Comparison of ENCODE assay signal across 9 cellular contexts in genomic region chr1:243496173-243496553, GRCh38.
DNase-seq lines count a peak whose midpoint lies in the region; ATAC-seq and TF ChIP-seq lines count a peak whose summit lies in the region.
"Had no signal": no experiment of that assay in that cellular context is flagged by ENCODE, and none has a peak within 500 bp of the region (broad histone marks: within the 10 kb centered on the region; RNA-seq: fewer than 3 reads in every experiment).

No MANE protein-coding gene starts in this region.

- no peaks in the 10 kb centered on the region for H3K36me3 ChIP-seq in GM23338 (ENCODE audit: insufficient read depth)
- peaks cover 6% of the 10 kb centered on the region for H3K36me3 ChIP-seq in adipocyte (ENCODE audit: control insufficient read depth, insufficient read depth, low read length, severe bottlenecking)

- H3K4me1 ChIP-seq in GM23338 (ENCODE audit: insufficient read depth) (peaks cover 31% of the 10 kb centered on the region), adipocyte (ENCODE audit: control insufficient read depth, insufficient read depth, low read length) (peaks cover 28% of the 10 kb centered on the region)

- H3K4me3 ChIP-seq in GM23338 (no peak overlapping the region), adipocyte (ENCODE audit: low read length) (no peak overlapping the region)

- H3K27me3 ChIP-seq in GM23338 (ENCODE audit: insufficient read depth) (no peaks in the 10 kb centered on the region), adipocyte (replicated peaks; ENCODE audit: control insufficient read depth, insufficient read depth, low read length) (no peaks in the 10 kb centered on the region)

- DNase-seq in GM23338 (ENCODE audit: low spot score) (no peak), adipocyte (ENCODE audit: low read depth) (no peak), inferior parietal cortex (ENCODE audit: extremely low spot score) (peak; percentile 70), LoVo (ENCODE audit: low spot score) (no peak)
- no peak for DNase-seq in stimulated activated effector memory CD8-positive, alpha-beta T cell treated with anti-CD3 and anti-CD28 coated beads, Interleukin-12 subunit alpha, Interleukin-12 subunit beta, amount 100 ng/mL, for 72 hours (ENCODE audit: low spot score in 2 of 2)
- DNase-seq in stimulated activated CD4-positive, alpha-beta T cell treated with anti-CD3 and anti-CD28 coated beads, Interleukin-12 subunit alpha, Interleukin-12 subunit beta, amount 100 ng/mL, for 4 hours: no peak
- DNase-seq: NCI-H1092 had no signal

- H3K9ac ChIP-seq in adipocyte (ENCODE audit: low read length): peak overlapping the region; percentile 55

- no peaks in the 10 kb centered on the region for H3K79me2 ChIP-seq in GM23338 (replicated peaks; ENCODE audit: insufficient read depth)

- no peak overlapping the region for H2AFZ ChIP-seq in GM23338

- peaks cover 43% of the 10 kb centered on the region for H3K4me1 Mint-ChIP-seq in GM23338
- H3K4me1 Mint-ChIP-seq in stimulated activated effector memory CD8-positive, alpha-beta T cell treated with anti-CD3 and anti-CD28 coated beads, Interleukin-12 subunit alpha, Interleukin-12 subunit beta, amount 100 ng/mL, for 72 hours: peaks cover 12% of the 10 kb centered on the region

- no peaks in the 10 kb centered on the region for H3K9me3 ChIP-seq in adipocyte (ENCODE audit: control insufficient read depth, low read length)

- 0 out of 2 replicates have a peak overlapping the region, but pooled peaks have one; percentile 3 for H3K27ac Mint-ChIP-seq in GM23338
- H3K27ac Mint-ChIP-seq in stimulated activated effector memory CD8-positive, alpha-beta T cell treated with anti-CD3 and anti-CD28 coated beads, Interleukin-12 subunit alpha, Interleukin-12 subunit beta, amount 100 ng/mL, for 72 hours: peak overlapping the region; percentile 26

- TF ChIP-seq CTCF in GM23338 (conservative IDR thresholded peaks at IDR 0.05; ENCODE audit: low read depth in 2 of 2): no peak

- H3K27ac ChIP-seq in GM23338 (ENCODE audit: low read depth): no peak overlapping the region

- peak overlapping the region; percentile 55 for H3K4me2 ChIP-seq in GM23338

- ATAC-seq in GM23338: peak; percentile 13
- no peak for ATAC-seq in stimulated activated effector memory CD8-positive, alpha-beta T cell treated with anti-CD3 and anti-CD28 coated beads, Interleukin-12 subunit alpha, Interleukin-12 subunit beta, amount 100 ng/mL, for 72 hours
- no peak for ATAC-seq in GM19023 (IDR thresholded peaks at IDR 0.05; ENCODE audit: unreplicated experiment)
- no peak for ATAC-seq in GM21528 (IDR thresholded peaks at IDR 0.05; ENCODE audit: low FRiP score, unreplicated experiment)

- H3K9me3 Mint-ChIP-seq in GM23338: peaks cover 3% of the 10 kb centered on the region; the same call in 2 of the 3 replicates
- H3K9me3 Mint-ChIP-seq in stimulated activated effector memory CD8-positive, alpha-beta T cell treated with anti-CD3 and anti-CD28 coated beads, Interleukin-12 subunit alpha, Interleukin-12 subunit beta, amount 100 ng/mL, for 72 hours: no peaks in the 10 kb centered on the region

- H3K9me2 ChIP-seq in GM23338 (ENCODE audit: insufficient read depth): peaks cover 5% of the 10 kb centered on the region; the same call in 1 of the 2 replicates

- peaks cover 14% of the 10 kb centered on the region for H3F3A ChIP-seq in GM23338 (replicated peaks; ENCODE audit: low read depth)

- peaks cover 19% of the 10 kb centered on the region for H3K36me3 Mint-ChIP-seq in GM23338 (ENCODE audit: low read depth)
- H3K36me3 Mint-ChIP-seq in stimulated activated effector memory CD8-positive, alpha-beta T cell treated with anti-CD3 and anti-CD28 coated beads, Interleukin-12 subunit alpha, Interleukin-12 subunit beta, amount 100 ng/mL, for 72 hours: peaks cover 17% of the 10 kb centered on the region

- H3K27me3 Mint-ChIP-seq in GM23338 (ENCODE audit: insufficient read depth, low read depth, poor library complexity): peaks cover 10% of the 10 kb centered on the region

- H4K20me1 ChIP-seq in GM23338 (replicated peaks; ENCODE audit: insufficient read depth): no peaks in the 10 kb centered on the region

- no peak overlapping the region; the same call in 2 of the 3 replicates for H3K4me3 Mint-ChIP-seq in GM23338
- no peak overlapping the region for H3K4me3 Mint-ChIP-seq in stimulated activated effector memory CD8-positive, alpha-beta T cell treated with anti-CD3 and anti-CD28 coated beads, Interleukin-12 subunit alpha, Interleukin-12 subunit beta, amount 100 ng/mL, for 72 hours

TF ChIP-seq in GM23338, 12 proteins besides CTCF, POLR2A, EP300 and RAD21 (continues in another document):
- TF ChIP-seq, protein P1, sequence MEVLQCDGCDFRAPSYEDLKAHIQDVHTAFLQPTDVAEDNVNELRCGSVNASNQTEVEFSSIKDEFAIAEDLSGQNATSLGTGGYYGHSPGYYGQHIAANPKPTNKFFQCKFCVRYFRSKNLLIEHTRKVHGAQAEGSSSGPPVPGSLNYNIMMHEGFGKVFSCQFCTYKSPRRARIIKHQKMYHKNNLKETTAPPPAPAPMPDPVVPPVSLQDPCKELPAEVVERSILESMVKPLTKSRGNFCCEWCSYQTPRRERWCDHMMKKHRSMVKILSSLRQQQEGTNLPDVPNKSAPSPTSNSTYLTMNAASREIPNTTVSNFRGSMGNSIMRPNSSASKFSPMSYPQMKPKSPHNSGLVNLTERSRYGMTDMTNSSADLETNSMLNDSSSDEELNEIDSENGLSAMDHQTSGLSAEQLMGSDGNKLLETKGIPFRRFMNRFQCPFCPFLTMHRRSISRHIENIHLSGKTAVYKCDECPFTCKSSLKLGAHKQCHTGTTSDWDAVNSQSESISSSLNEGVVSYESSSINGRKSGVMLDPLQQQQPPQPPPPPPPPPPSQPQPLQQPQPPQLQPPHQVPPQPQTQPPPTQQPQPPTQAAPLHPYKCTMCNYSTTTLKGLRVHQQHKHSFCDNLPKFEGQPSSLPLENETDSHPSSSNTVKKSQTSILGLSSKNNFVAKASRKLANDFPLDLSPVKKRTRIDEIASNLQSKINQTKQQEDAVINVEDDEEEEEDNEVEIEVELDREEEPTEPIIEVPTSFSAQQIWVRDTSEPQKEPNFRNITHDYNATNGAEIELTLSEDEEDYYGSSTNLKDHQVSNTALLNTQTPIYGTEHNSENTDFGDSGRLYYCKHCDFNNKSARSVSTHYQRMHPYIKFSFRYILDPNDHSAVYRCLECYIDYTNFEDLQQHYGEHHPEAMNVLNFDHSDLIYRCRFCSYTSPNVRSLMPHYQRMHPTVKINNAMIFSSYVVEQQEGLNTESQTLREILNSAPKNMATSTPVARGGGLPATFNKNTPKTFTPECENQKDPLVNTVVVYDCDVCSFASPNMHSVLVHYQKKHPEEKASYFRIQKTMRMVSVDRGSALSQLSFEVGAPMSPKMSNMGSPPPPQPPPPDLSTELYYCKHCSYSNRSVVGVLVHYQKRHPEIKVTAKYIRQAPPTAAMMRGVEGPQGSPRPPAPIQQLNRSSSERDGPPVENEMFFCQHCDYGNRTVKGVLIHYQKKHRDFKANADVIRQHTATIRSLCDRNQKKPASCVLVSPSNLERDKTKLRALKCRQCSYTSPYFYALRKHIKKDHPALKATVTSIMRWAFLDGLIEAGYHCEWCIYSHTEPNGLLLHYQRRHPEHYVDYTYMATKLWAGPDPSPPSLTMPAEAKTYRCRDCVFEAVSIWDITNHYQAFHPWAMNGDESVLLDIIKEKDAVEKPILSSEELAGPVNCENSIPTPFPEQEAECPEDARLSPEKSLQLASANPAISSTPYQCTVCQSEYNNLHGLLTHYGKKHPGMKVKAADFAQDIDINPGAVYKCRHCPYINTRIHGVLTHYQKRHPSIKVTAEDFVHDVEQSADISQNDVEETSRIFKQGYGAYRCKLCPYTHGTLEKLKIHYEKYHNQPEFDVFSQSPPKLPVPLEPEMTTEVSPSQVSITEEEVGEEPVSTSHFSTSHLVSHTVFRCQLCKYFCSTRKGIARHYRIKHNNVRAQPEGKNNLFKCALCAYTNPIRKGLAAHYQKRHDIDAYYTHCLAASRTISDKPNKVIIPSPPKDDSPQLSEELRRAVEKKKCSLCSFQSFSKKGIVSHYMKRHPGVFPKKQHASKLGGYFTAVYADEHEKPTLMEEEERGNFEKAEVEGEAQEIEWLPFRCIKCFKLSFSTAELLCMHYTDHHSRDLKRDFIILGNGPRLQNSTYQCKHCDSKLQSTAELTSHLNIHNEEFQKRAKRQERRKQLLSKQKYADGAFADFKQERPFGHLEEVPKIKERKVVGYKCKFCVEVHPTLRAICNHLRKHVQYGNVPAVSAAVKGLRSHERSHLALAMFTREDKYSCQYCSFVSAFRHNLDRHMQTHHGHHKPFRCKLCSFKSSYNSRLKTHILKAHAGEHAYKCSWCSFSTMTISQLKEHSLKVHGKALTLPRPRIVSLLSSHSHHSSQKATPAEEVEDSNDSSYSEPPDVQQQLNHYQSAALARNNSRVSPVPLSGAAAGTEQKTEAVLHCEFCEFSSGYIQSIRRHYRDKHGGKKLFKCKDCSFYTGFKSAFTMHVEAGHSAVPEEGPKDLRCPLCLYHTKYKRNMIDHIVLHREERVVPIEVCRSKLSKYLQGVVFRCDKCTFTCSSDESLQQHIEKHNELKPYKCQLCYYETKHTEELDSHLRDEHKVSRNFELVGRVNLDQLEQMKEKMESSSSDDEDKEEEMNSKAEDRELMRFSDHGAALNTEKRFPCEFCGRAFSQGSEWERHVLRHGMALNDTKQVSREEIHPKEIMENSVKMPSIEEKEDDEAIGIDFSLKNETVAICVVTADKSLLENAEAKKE (CRISPR knock-in tag; IDR thresholded peaks at IDR 0.05): no peak
- no peak for TF ChIP-seq REST (IDR thresholded peaks at IDR 0.05; ENCODE audit: unreplicated experiment)
